ENCODE assay signal across 23 cellular contexts in the genomic region with DNA sequence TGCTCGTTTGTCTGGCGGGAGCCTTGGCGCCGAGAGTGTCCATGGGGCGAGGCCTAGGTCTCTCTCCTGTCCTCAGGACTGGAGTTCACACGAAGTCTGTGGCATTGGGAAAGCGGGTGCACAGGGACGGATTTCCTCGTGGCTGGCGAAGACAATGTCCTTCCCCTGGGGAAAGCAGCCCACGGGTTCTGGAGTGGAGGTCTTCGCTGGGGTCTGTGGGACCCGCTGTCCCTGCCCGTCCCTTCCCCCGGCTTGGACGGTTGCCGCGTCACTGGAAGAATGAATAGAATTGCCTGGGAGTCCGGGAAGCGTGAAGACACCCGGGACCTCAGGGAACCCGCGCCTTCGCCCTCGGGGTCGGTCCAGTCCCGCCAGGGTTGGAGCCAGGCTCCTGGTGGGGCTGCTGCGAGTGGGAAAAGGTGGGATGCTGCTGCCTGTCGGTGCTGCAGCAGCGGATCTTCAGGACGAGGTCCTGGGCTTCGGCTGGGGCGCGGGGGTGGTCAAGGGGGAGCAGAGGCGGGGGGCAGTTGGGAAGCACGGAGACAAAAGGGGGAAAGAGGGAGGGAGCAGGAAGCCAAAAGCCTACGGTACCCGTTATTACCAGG.
DNase-seq lines count a peak whose midpoint lies in the region; ATAC-seq and TF ChIP-seq lines count a peak whose summit lies in the region.
"Had no signal": no experiment of that assay in that cellular context is flagged by ENCODE, and none has a peak within 500 bp of the region (broad histone marks: within the 10 kb centered on the region; RNA-seq: fewer than 3 reads in every experiment).

No MANE protein-coding gene starts in this region.

- H3K4me1 Mint-ChIP-seq in GM23338: no peaks in the 10 kb centered on the region
- H3K4me1 Mint-ChIP-seq: B cell had no signal

- H3K4me3 ChIP-seq in GM23338: no peak overlapping the region; the same call in 1 of the 2 replicates
- no peak overlapping the region for H3K4me3 ChIP-seq in osteoblast (ENCODE audit: insufficient read depth, low read length)
- H3K4me3 ChIP-seq: ascending aorta, esophagus squamous epithelium, GM12878, ovary, stomach had no signal

- H3K9me3 ChIP-seq in osteoblast (ENCODE audit: low read depth, low read length): no peaks in the 10 kb centered on the region

- no peaks in the 10 kb centered on the region for H3F3A ChIP-seq in GM23338 (replicated peaks; ENCODE audit: low read depth)

- H3K4me1 ChIP-seq in GM23338 (ENCODE audit: insufficient read depth) (no peaks in the 10 kb centered on the region), osteoblast (ENCODE audit: insufficient read depth, low read length) (no peaks in the 10 kb centered on the region)
- H3K4me1 ChIP-seq: ascending aorta, Caco-2, stomach had no signal

- ATAC-seq in GM23338 (no peak), HG03139 (IDR thresholded peaks at IDR 0.05; ENCODE audit: unreplicated experiment) (no peak), HG03025 (IDR thresholded peaks at IDR 0.05; ENCODE audit: low FRiP score, unreplicated experiment) (no peak)
- ATAC-seq: GM12878 had no signal

- no peaks in the 10 kb centered on the region for H3K27me3 Mint-ChIP-seq in GM23338 (ENCODE audit: insufficient read depth, low read depth, poor library complexity)
- H3K27me3 Mint-ChIP-seq: B cell had no signal

- H2AFZ ChIP-seq in GM23338 (no peak overlapping the region), osteoblast (ENCODE audit: low read length) (no peak overlapping the region)

- H4K20me1 ChIP-seq in GM23338 (replicated peaks; ENCODE audit: insufficient read depth) (no peaks in the 10 kb centered on the region), osteoblast (ENCODE audit: insufficient read depth, low read length) (no peaks in the 10 kb centered on the region)

- peak; percentile 42 for DNase-seq in DMS 273 (lab: John Stamatoyannopoulos, UW; ENCODE audit: unreplicated experiment)
- no peak for DNase-seq in DMS 273 treated with DMSO at 0.1 percent for 48 hours (lab: John Stamatoyannopoulos, UW)
- peak; percentile 13 for DNase-seq in GM23338 (ENCODE audit: low spot score)
- peak; percentile 1 for DNase-seq in germinal center (ENCODE audit: low spot score)
- DNase-seq in osteoblast (ENCODE audit: insufficient read length, low spot score, missing footprints): peak; percentile 37
- DNase-seq in stimulated activated CD4-positive, alpha-beta T cell treated with anti-CD3 and anti-CD28 coated beads, Interleukin-4, amount 100 ng/mL, for 24 hours: no peak
- DNase-seq: activated CD4-positive, alpha-beta T cell treated with anti-CD3 and anti-CD28 coated beads, Interleukin-2, amount 50 U/mL, for 4 hours; activated naive CD4-positive, alpha-beta T cell; Caco-2; effector memory CD4-positive, alpha-beta T cell; esophagus squamous epithelium; NCI-H2081; NCI-H510A treated with DMSO at 0.1 percent for 48 hours; stomach; T-cell had no signal

- no peaks in the 10 kb centered on the region for H3K9me2 ChIP-seq in GM23338 (ENCODE audit: insufficient read depth)

- no peak overlapping the region for H3K4me3 Mint-ChIP-seq in GM23338
- H3K4me3 Mint-ChIP-seq: B cell, T-cell had no signal

- no peaks in the 10 kb centered on the region for H3K9me3 Mint-ChIP-seq in GM23338

- peaks cover 19% of the 10 kb centered on the region for H3K36me3 Mint-ChIP-seq in GM23338 (ENCODE audit: low read depth)
- H3K36me3 Mint-ChIP-seq: T-cell had no signal

- TF ChIP-seq CTCF in GM23338 (conservative IDR thresholded peaks at IDR 0.05; ENCODE audit: low read depth in 2 of 2) (no peak), osteoblast (IDR thresholded peaks at IDR 0.05; ENCODE audit: extremely low read depth, low read depth, low read length) (no peak)

- H3K27ac Mint-ChIP-seq in GM23338: no peak overlapping the region
- H3K27ac Mint-ChIP-seq: B cell, T-cell had no signal

- H3K27ac ChIP-seq in GM23338 (ENCODE audit: low read depth): no peak overlapping the region
- H3K27ac ChIP-seq in osteoblast (ENCODE audit: low read depth, low read length): no peak overlapping the region
- H3K27ac ChIP-seq: 22Rv1, ascending aorta, esophagus squamous epithelium, ovary, stomach, VCaP had no signal

- H3K79me2 ChIP-seq in GM23338 (replicated peaks; ENCODE audit: insufficient read depth): no peaks in the 10 kb centered on the region
- no peaks in the 10 kb centered on the region for H3K79me2 ChIP-seq in osteoblast (ENCODE audit: insufficient read depth, low read length)

- H3K27me3 ChIP-seq in GM23338 (ENCODE audit: insufficient read depth): peaks cover 14% of the 10 kb centered on the region
- no peaks in the 10 kb centered on the region for H3K27me3 ChIP-seq in osteoblast (ENCODE audit: insufficient read depth, low read length)
- H3K27me3 ChIP-seq: ascending aorta, ovary had no signal

- no peak overlapping the region for H3K4me2 ChIP-seq in GM23338
- no peak overlapping the region for H3K4me2 ChIP-seq in osteoblast (ENCODE audit: insufficient read depth, low read length)

- H3K36me3 ChIP-seq in GM23338 (ENCODE audit: insufficient read depth): no peaks in the 10 kb centered on the region
- H3K36me3 ChIP-seq in osteoblast (ENCODE audit: insufficient read depth, low read length): no peaks in the 10 kb centered on the region
- H3K36me3 ChIP-seq: ascending aorta, esophagus squamous epithelium, ovary, stomach had no signal

TF ChIP-seq in GM23338, 12 proteins besides CTCF, POLR2A, EP300 and RAD21:
- no peak for TF ChIP-seq STAT1 (IDR thresholded peaks at IDR 0.05; ENCODE audit: unreplicated experiment)
- TF ChIP-seq ZNF114 (CRISPR knock-in tag; IDR thresholded peaks at IDR 0.05): no peak
- TF ChIP-seq EZH2phosphoT487 (IDR thresholded peaks at IDR 0.05; ENCODE audit: unreplicated experiment): no peak
- TF ChIP-seq CREB1 (CRISPR knock-in tag; IDR thresholded peaks at IDR 0.05; ENCODE audit: low read depth): no peak
- TF ChIP-seq NANOG (IDR thresholded peaks at IDR 0.05; ENCODE audit: borderline replicate concordance): no peak
- TF ChIP-seq JUNB (IDR thresholded peaks at IDR 0.05; ENCODE audit: unreplicated experiment): no peak
- no peak for TF ChIP-seq ZNF462 (CRISPR knock-in tag; IDR thresholded peaks at IDR 0.05)
- TF ChIP-seq ZNF331 (CRISPR knock-in tag; IDR thresholded peaks at IDR 0.05; ENCODE audit: low read depth): no peak
TF ChIP-seq in GM23338: peak in this region for 0.

Comparison
In these comparisons a context has a peak if more than half of its experiments do, and no peak if none do; other contexts are left out.
1. DNase-seq: peak in DMS 273 (single experiment), GM23338 (single experiment), germinal center (single experiment) and osteoblast (single experiment); none in DMS 273 treated with DMSO at 0.1 percent for 48 hours (single experiment) and stimulated activated CD4-positive, alpha-beta T cell treated with anti-CD3 and anti-CD28 coated beads, Interleukin-4, amount 100 ng/mL, for 24 hours (single experiment).